Comparison of ENCODE assay signal across 27 cellular contexts in the genomic region with DNA sequence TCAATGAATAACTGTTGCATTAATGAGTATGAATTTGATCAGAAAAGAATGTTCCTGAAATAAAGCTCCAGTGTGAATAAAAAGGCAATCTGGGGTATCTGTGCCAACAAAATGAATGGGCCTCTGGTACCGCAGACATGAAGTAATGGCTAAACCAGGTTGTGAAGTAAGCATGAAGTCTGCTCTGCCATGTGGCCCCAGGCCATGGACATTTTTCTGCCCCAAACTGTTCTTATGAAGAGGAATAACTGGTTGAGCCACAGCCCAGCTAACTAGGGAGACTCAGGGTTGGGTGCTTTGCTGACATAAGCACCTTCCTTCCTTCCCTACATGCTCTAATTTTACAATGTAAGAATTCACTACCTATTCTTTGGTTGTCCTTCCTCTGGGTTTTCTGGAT.
DNase-seq lines count a peak whose midpoint lies in the region; ATAC-seq and TF ChIP-seq lines count a peak whose summit lies in the region.
"Had no signal": no experiment of that assay in that cellular context is flagged by ENCODE, and none has a peak within 500 bp of the region (broad histone marks: within the 10 kb centered on the region; RNA-seq: fewer than 3 reads in every experiment).

No MANE protein-coding gene starts in this region.

- H3K36me3 ChIP-seq in GM23248 (ENCODE audit: low read depth) (no peaks in the 10 kb centered on the region), mammary epithelial cell (ENCODE audit: insufficient read depth, low read length) (no peaks in the 10 kb centered on the region), hepatocyte (replicated peaks; ENCODE audit: insufficient read depth, low read depth) (no peaks in the 10 kb centered on the region)
- H3K36me3 ChIP-seq: right atrium auricular region, SJSA1 had no signal

- no peak overlapping the region for H3K9ac ChIP-seq in GM23248
- H3K9ac ChIP-seq in mammary epithelial cell (ENCODE audit: insufficient read depth, low read length) = no peak overlapping the region

- H3K4me3 Mint-ChIP-seq in activated CD8-positive, alpha-beta memory T cell treated with anti-CD3 and anti-CD28 coated beads, Interleukin-2, amount 10 ng/mL, durations not matched to agents 7 days and 5 days = no peak overlapping the region
- H3K4me3 Mint-ChIP-seq: activated CD8-positive, alpha-beta T cell treated with anti-CD3 and anti-CD28 coated beads, Interleukin-2, amount 10 ng/mL, durations not matched to agents 7 days and 5 days; activated naive CD4-positive, alpha-beta T cell treated with anti-CD3 and anti-CD28 coated beads, Interleukin-2, amount 50 U/mL, for 24 hours; B cell; CD8-positive, alpha-beta T cell; nephron progenitor cell had no signal

- no peaks in the 10 kb centered on the region for H3K79me2 ChIP-seq in GM23248 (ENCODE audit: insufficient read depth)
- no peaks in the 10 kb centered on the region for H3K79me2 ChIP-seq in mammary epithelial cell (ENCODE audit: insufficient read depth, low read length)
- no peaks in the 10 kb centered on the region for H3K79me2 ChIP-seq in hepatocyte

- CTCF ChIA-PET in mammary epithelial cell (lab: Charles Lee; ENCODE audit: low non-redundant PET) = no interaction called here
- CTCF ChIA-PET in activated CD8-positive, alpha-beta memory T cell treated with anti-CD3 and anti-CD28 coated beads, Interleukin-2, amount 10 ng/mL, durations not matched to agents 7 days and 5 days (lab: Charles Lee) = no interaction called here

- H3K4me2 ChIP-seq in GM23248 (ENCODE audit: unreplicated experiment) (no peak overlapping the region), mammary epithelial cell (ENCODE audit: insufficient read depth, low read depth, low read length) (no peak overlapping the region), hepatocyte (no peak overlapping the region)

- no peaks in the 10 kb centered on the region for H3K9me2 ChIP-seq in GM23248 (ENCODE audit: insufficient read depth)
- no peaks in the 10 kb centered on the region for H3K9me2 ChIP-seq in hepatocyte (replicated peaks; ENCODE audit: insufficient read depth)

- intact Hi-C loops in mammary epithelial cell (cut with micrococcal nuclease) = no loop called here

- H2AFZ ChIP-seq in GM23248 (no peak overlapping the region), mammary epithelial cell (ENCODE audit: low read depth, low read length) (no peak overlapping the region), hepatocyte (no peak overlapping the region)

- TF ChIP-seq CTCF in mammary epithelial cell (conservative IDR thresholded peaks at IDR 0.05 in 1 of 2, IDR thresholded peaks at IDR 0.05 in 1 of 2; ENCODE audit: extremely low read depth in 1 of 2, insufficient read depth in 1 of 2, low read depth in 1 of 2, low read length in 2 of 2) (no peak), hepatocyte (IDR thresholded peaks at IDR 0.05; ENCODE audit: poor library complexity) (no peak)

- dilution Hi-C loops in mammary epithelial cell (cut with HindIII; ENCODE audit: low sequenced_read_pairs) = no loop called here

- 62 to 83% methylated on average over 1 of the region's 1 CpG for WGBS in GM23248 (ENCODE audit: low coverage in 1 of 2, low lambda C conversion rate in 2 of 2, missing lambda C conversion rate in 2 of 2), 2 experiments
- 0% methylated on average over 1 of the region's 1 CpG for WGBS in mammary epithelial cell (ENCODE audit: low coverage, missing lambda C conversion rate)
- 96% methylated on average over 1 of the region's 1 CpG for WGBS in hepatocyte (ENCODE audit: low lambda C conversion rate, missing lambda C conversion rate)

- H4K20me1 ChIP-seq in GM23248 (ENCODE audit: insufficient read depth) = no peaks in the 10 kb centered on the region
- H4K20me1 ChIP-seq in mammary epithelial cell (ENCODE audit: insufficient read depth, low read length) = no peaks in the 10 kb centered on the region
- H4K20me1 ChIP-seq in hepatocyte (ENCODE audit: insufficient read depth, poor library complexity, severe bottlenecking) = no peaks in the 10 kb centered on the region

- H3K27me3 ChIP-seq in GM23248 (replicated peaks; ENCODE audit: insufficient read depth) (no peaks in the 10 kb centered on the region), mammary epithelial cell (ENCODE audit: insufficient read depth, low read length) (no peaks in the 10 kb centered on the region), hepatocyte (no peaks in the 10 kb centered on the region)
- H3K27me3 ChIP-seq: heart right ventricle, pancreas, right atrium auricular region, SJSA1 had no signal

- H3K4me1 ChIP-seq in GM23248 (ENCODE audit: insufficient read depth) (peaks cover 3% of the 10 kb centered on the region), mammary epithelial cell (ENCODE audit: insufficient read depth, low read length) (peaks cover 9% of the 10 kb centered on the region), hepatocyte (ENCODE audit: insufficient read depth) (no peaks in the 10 kb centered on the region)
- H3K4me1 ChIP-seq: pancreas had no signal

- no peaks in the 10 kb centered on the region for H3K9me3 Mint-ChIP-seq in activated CD8-positive, alpha-beta memory T cell treated with anti-CD3 and anti-CD28 coated beads, Interleukin-2, amount 10 ng/mL, durations not matched to agents 7 days and 5 days (ENCODE audit: low read depth)
- H3K9me3 Mint-ChIP-seq: activated naive CD4-positive, alpha-beta T cell treated with anti-CD3 and anti-CD28 coated beads, Interleukin-2, amount 50 U/mL, for 24 hours; CD8-positive, alpha-beta T cell; nephron progenitor cell had no signal

- in situ Hi-C loops in GM23248 (cut with MboI) (no loop called here), mammary epithelial cell (cut with MboI; ENCODE audit: low sequenced_read_pairs in 2 of 2) (no loop called here)

- H3K4me3 ChIP-seq in GM23248 = no peak overlapping the region
- no peak overlapping the region for H3K4me3 ChIP-seq in mammary epithelial cell (replicated peaks in 1 of 3; ENCODE audit: insufficient read depth in 1 of 3, low read depth in 2 of 3, low read length in 3 of 3)
- no peak overlapping the region for H3K4me3 ChIP-seq in hepatocyte
- H3K4me3 ChIP-seq: heart right ventricle, lung, pancreas, right atrium auricular region, SJSA1 had no signal

- no peak for ATAC-seq in HG03039 (IDR thresholded peaks at IDR 0.05; ENCODE audit: unreplicated experiment)
- ATAC-seq in HG03342 (IDR thresholded peaks at IDR 0.05; ENCODE audit: unreplicated experiment) = no peak
- no peak for ATAC-seq in activated CD8-positive, alpha-beta memory T cell treated with anti-CD3 and anti-CD28 coated beads, Interleukin-2, amount 10 ng/mL, durations not matched to agents 7 days and 5 days
- ATAC-seq: activated CD8-positive, alpha-beta T cell treated with anti-CD3 and anti-CD28 coated beads, Interleukin-2, amount 10 ng/mL, durations not matched to agents 7 days and 5 days; CD8-positive, alpha-beta T cell; heart right ventricle; stimulated activated naive CD8-positive, alpha-beta T cell treated with anti-CD3 and anti-CD28 coated beads, Interleukin-15, Interleukin-2, amounts not matched to agents 100 U/mL and 50 U/mL, for 24 hours had no signal

- DNase-seq in GM23248 (peak; percentile 28), mammary epithelial cell (peak; percentile 71), hepatocyte (ENCODE audit: low spot score) (peak; percentile 11), renal cortical epithelial cell (ENCODE audit: low read depth) (peak; percentile 27)
- no peak for DNase-seq in stimulated activated CD4-positive, alpha-beta T cell treated with anti-CD3 and anti-CD28 coated beads, Interleukin-4, amount 100 ng/mL, for 24 hours
- DNase-seq in activated CD8-positive, alpha-beta memory T cell treated with anti-CD3 and anti-CD28 coated beads, Interleukin-2, amount 10 ng/mL, durations not matched to agents 7 days and 5 days = no peak
- DNase-seq: activated CD4-positive, alpha-beta T cell treated with anti-CD3 and anti-CD28 coated beads for 4 hours; activated CD8-positive, alpha-beta T cell treated with anti-CD3 and anti-CD28 coated beads, Interleukin-2, amount 10 ng/mL, durations not matched to agents 7 days and 5 days; amniotic stem cell; CD8-positive, alpha-beta T cell; heart right ventricle; NCI-H1417 treated with DMSO at 0.1 percent for 48 hours; NCI-H2081; NCI-H345; nephron progenitor cell; pancreas; small intestine; stimulated activated naive CD8-positive, alpha-beta T cell treated with anti-CD3 and anti-CD28 coated beads, Interleukin-15, Interleukin-2, amounts not matched to agents 100 U/mL and 50 U/mL, for 24 hours; T-helper 9 cell; WERI-Rb-1 had no signal

- BruUV-seq in mammary epithelial cell (replicated peaks; lab: Mats Ljungman, UMichigan) = no TSS peak

- H3K27me3 Mint-ChIP-seq in activated CD8-positive, alpha-beta memory T cell treated with anti-CD3 and anti-CD28 coated beads, Interleukin-2, amount 10 ng/mL, durations not matched to agents 7 days and 5 days = no peaks in the 10 kb centered on the region
- H3K27me3 Mint-ChIP-seq: activated naive CD4-positive, alpha-beta T cell treated with anti-CD3 and anti-CD28 coated beads, Interleukin-2, amount 50 U/mL, for 24 hours; B cell had no signal

- H3K27ac Mint-ChIP-seq in activated CD8-positive, alpha-beta memory T cell treated with anti-CD3 and anti-CD28 coated beads, Interleukin-2, amount 10 ng/mL, durations not matched to agents 7 days and 5 days = no peak overlapping the region
- H3K27ac Mint-ChIP-seq: activated CD8-positive, alpha-beta T cell treated with anti-CD3 and anti-CD28 coated beads, Interleukin-2, amount 10 ng/mL, durations not matched to agents 7 days and 5 days; activated naive CD4-positive, alpha-beta T cell treated with anti-CD3 and anti-CD28 coated beads, Interleukin-2, amount 50 U/mL, for 24 hours; B cell; CD8-positive, alpha-beta T cell; nephron progenitor cell had no signal

- peaks cover 3% of the 10 kb centered on the region; the same call in 1 of the 2 replicates for H3F3A ChIP-seq in GM23248 (ENCODE audit: insufficient read depth)

- no peaks in the 10 kb centered on the region for H3K9me3 ChIP-seq in GM23248 (ENCODE audit: low read depth)
- no peaks in the 10 kb centered on the region for H3K9me3 ChIP-seq in mammary epithelial cell (replicated peaks; ENCODE audit: insufficient read depth, low read length)
- no peaks in the 10 kb centered on the region for H3K9me3 ChIP-seq in hepatocyte (ENCODE audit: low read depth)
- H3K9me3 ChIP-seq: heart right ventricle, pancreas, right atrium auricular region, SJSA1 had no signal

- H3K36me3 Mint-ChIP-seq in activated CD8-positive, alpha-beta memory T cell treated with anti-CD3 and anti-CD28 coated beads, Interleukin-2, amount 10 ng/mL, durations not matched to agents 7 days and 5 days = peaks cover 7% of the 10 kb centered on the region

- H3K4me1 Mint-ChIP-seq in activated CD8-positive, alpha-beta memory T cell treated with anti-CD3 and anti-CD28 coated beads, Interleukin-2, amount 10 ng/mL, durations not matched to agents 7 days and 5 days = peaks cover 9% of the 10 kb centered on the region
- H3K4me1 Mint-ChIP-seq: activated naive CD4-positive, alpha-beta T cell treated with anti-CD3 and anti-CD28 coated beads, Interleukin-2, amount 50 U/mL, for 24 hours; B cell had no signal

- no peak overlapping the region for H3K27ac ChIP-seq in GM23248
- no peak overlapping the region for H3K27ac ChIP-seq in mammary epithelial cell (ENCODE audit: insufficient read depth, low read depth, low read length)
- H3K27ac ChIP-seq in hepatocyte = no peak overlapping the region
- H3K27ac ChIP-seq: heart right ventricle, pancreas, right atrium auricular region, SJSA1, WERI-Rb-1 had no signal

Comparison
In these comparisons a context has a peak if more than half of its experiments do, and no peak if none do; other contexts are left out.
1. DNase-seq: peak in GM23248 (single experiment), mammary epithelial cell (single experiment), hepatocyte (single experiment) and renal cortical epithelial cell (single experiment); none in stimulated activated CD4-positive, alpha-beta T cell treated with anti-CD3 and anti-CD28 coated beads, Interleukin-4, amount 100 ng/mL, for 24 hours (single experiment) and activated CD8-positive, alpha-beta memory T cell treated with anti-CD3 and anti-CD28 coated beads, Interleukin-2, amount 10 ng/mL, durations not matched to agents 7 days and 5 days (single experiment).